In the genomic region with DNA sequence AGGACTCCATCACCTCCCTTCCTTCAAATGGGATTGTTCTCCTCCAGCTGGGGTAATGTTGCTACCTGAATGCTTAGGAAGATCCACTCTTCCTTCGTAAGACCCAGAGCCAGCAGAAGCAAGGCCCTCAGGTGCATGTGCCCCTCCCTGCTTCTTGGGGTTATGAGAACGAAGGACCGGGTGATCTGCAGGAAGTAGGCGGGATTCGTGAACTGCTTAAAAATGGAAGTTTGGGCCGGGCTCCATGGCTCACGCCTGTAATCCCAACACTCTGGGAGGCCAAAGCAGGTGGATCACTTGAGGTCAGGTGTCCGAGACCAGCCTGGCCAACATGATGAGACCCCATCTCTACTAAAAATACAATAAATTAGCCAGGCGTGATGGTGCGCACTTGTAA, we compare ENCODE assay signal across 2 cellular contexts.
TF ChIP-seq lines count a peak whose summit lies in the region.

No MANE protein-coding gene starts in this region.

TF ChIP-seq in SK-N-SH, 30 proteins besides CTCF, POLR2A, EP300 and RAD21 (continued from another document):
- TF ChIP-seq, protein P1, sequence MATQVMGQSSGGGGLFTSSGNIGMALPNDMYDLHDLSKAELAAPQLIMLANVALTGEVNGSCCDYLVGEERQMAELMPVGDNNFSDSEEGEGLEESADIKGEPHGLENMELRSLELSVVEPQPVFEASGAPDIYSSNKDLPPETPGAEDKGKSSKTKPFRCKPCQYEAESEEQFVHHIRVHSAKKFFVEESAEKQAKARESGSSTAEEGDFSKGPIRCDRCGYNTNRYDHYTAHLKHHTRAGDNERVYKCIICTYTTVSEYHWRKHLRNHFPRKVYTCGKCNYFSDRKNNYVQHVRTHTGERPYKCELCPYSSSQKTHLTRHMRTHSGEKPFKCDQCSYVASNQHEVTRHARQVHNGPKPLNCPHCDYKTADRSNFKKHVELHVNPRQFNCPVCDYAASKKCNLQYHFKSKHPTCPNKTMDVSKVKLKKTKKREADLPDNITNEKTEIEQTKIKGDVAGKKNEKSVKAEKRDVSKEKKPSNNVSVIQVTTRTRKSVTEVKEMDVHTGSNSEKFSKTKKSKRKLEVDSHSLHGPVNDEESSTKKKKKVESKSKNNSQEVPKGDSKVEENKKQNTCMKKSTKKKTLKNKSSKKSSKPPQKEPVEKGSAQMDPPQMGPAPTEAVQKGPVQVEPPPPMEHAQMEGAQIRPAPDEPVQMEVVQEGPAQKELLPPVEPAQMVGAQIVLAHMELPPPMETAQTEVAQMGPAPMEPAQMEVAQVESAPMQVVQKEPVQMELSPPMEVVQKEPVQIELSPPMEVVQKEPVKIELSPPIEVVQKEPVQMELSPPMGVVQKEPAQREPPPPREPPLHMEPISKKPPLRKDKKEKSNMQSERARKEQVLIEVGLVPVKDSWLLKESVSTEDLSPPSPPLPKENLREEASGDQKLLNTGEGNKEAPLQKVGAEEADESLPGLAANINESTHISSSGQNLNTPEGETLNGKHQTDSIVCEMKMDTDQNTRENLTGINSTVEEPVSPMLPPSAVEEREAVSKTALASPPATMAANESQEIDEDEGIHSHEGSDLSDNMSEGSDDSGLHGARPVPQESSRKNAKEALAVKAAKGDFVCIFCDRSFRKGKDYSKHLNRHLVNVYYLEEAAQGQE (IDR thresholded peaks at IDR 0.05; ENCODE audit: low read depth, low read length) = no peak
- TF ChIP-seq FOSL2 (IDR thresholded peaks at IDR 0.05; ENCODE audit: borderline replicate concordance, low read depth) = no peak

TF ChIP-seq in SK-N-SH treated with all-trans-retinoic acid at 6 μM for 48 hours, 23 proteins besides CTCF, POLR2A, EP300 and RAD21 (continued from another document):
- TF ChIP-seq ZNF8 (CRISPR knock-in tag; IDR thresholded peaks at IDR 0.05) (no peak), PPARA (CRISPR knock-in tag; IDR thresholded peaks at IDR 0.05; ENCODE audit: borderline replicate concordance) (no peak), CSRNP3 (CRISPR knock-in tag; IDR thresholded peaks at IDR 0.05) (no peak), TCF4 (CRISPR knock-in tag; IDR thresholded peaks at IDR 0.05; ENCODE audit: borderline replicate concordance) (no peak), ZNF70 (CRISPR knock-in tag; IDR thresholded peaks at IDR 0.05) (no peak), ZC3H10 (CRISPR knock-in tag; IDR thresholded peaks at IDR 0.05) (no peak), RARB (CRISPR knock-in tag; IDR thresholded peaks at IDR 0.05) (no peak), ISL1 (CRISPR knock-in tag; IDR thresholded peaks at IDR 0.05) (no peak), ZFP3 (CRISPR knock-in tag; IDR thresholded peaks at IDR 0.05) (no peak), GLIS3 (CRISPR knock-in tag; IDR thresholded peaks at IDR 0.05) (no peak), ZNF565 (CRISPR knock-in tag; conservative IDR thresholded peaks at IDR 0.05; ENCODE audit: low read depth) (no peak), ESRRG (CRISPR knock-in tag; IDR thresholded peaks at IDR 0.05) (no peak), TOX (CRISPR knock-in tag; IDR thresholded peaks at IDR 0.05; ENCODE audit: borderline replicate concordance) (no peak), SNAI2 (CRISPR knock-in tag; IDR thresholded peaks at IDR 0.05) (no peak), ARNTL (CRISPR knock-in tag; IDR thresholded peaks at IDR 0.05; ENCODE audit: borderline replicate concordance, low read depth) (no peak), BACH2 (CRISPR knock-in tag; IDR thresholded peaks at IDR 0.05; ENCODE audit: borderline replicate concordance) (no peak)
- TF ChIP-seq, protein P2, sequence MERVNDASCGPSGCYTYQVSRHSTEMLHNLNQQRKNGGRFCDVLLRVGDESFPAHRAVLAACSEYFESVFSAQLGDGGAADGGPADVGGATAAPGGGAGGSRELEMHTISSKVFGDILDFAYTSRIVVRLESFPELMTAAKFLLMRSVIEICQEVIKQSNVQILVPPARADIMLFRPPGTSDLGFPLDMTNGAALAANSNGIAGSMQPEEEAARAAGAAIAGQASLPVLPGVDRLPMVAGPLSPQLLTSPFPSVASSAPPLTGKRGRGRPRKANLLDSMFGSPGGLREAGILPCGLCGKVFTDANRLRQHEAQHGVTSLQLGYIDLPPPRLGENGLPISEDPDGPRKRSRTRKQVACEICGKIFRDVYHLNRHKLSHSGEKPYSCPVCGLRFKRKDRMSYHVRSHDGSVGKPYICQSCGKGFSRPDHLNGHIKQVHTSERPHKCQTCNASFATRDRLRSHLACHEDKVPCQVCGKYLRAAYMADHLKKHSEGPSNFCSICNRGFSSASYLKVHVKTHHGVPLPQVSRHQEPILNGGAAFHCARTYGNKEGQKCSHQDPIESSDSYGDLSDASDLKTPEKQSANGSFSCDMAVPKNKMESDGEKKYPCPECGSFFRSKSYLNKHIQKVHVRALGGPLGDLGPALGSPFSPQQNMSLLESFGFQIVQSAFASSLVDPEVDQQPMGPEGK (CRISPR knock-in tag; IDR thresholded peaks at IDR 0.05; ENCODE audit: borderline replicate concordance) = no peak
- TF ChIP-seq, protein P3, sequence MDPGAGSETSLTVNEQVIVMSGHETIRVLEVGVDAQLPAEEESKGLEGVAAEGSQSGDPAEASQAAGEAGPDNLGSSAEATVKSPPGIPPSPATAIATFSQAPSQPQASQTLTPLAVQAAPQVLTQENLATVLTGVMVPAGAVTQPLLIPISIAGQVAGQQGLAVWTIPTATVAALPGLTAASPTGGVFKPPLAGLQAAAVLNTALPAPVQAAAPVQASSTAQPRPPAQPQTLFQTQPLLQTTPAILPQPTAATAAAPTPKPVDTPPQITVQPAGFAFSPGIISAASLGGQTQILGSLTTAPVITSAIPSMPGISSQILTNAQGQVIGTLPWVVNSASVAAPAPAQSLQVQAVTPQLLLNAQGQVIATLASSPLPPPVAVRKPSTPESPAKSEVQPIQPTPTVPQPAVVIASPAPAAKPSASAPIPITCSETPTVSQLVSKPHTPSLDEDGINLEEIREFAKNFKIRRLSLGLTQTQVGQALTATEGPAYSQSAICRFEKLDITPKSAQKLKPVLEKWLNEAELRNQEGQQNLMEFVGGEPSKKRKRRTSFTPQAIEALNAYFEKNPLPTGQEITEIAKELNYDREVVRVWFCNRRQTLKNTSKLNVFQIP (CRISPR knock-in tag; IDR thresholded peaks at IDR 0.05; ENCODE audit: borderline replicate concordance, low read depth) = no peak
TF ChIP-seq in SK-N-SH treated with all-trans-retinoic acid at 6 μM for 48 hours: peak in this region for 0.
